ENCODE assay signal across 23 cellular contexts in genomic region chr15:67551207-67551743, GRCh38.
"Had no signal": no experiment of that assay in that cellular context is flagged by ENCODE, and none has a peak within 500 bp of the region (broad histone marks: within the 10 kb centered on the region; RNA-seq: fewer than 3 reads in every experiment).

No MANE protein-coding gene starts in this region.

- H3K27me3 ChIP-seq: brain microvascular endothelial cell, cardiac muscle cell, Peyer's patch, SJSA1 had no signal

- H3K4me1 ChIP-seq: SJSA1 had no signal

- H3K4me3 ChIP-seq: cardiac muscle cell, Peyer's patch, SJSA1 had no signal

- ATAC-seq: activated CD4-positive, CD25-positive, alpha-beta regulatory T cell treated with anti-CD3 and anti-CD28 coated beads, Interleukin-2, amount 50 U/mL, for 24 hours; activated CD8-positive, alpha-beta T cell treated with anti-CD3 and anti-CD28 coated beads for 36 hours; activated T-cell treated with anti-CD3 and anti-CD28 coated beads, Interleukin-2, amount 50 U/mL, for 72 hours had no signal

- H3K36me3 ChIP-seq: brain microvascular endothelial cell, cardiac muscle cell had no signal

- H3K9me3 Mint-ChIP-seq: activated CD8-positive, alpha-beta T cell treated with anti-CD3 and anti-CD28 coated beads for 36 hours; activated naive CD4-positive, alpha-beta T cell treated with anti-CD3 and anti-CD28 coated beads, Interleukin-2, amount 10 ng/mL, durations not matched to agents 7 days and 5 days; activated naive CD8-positive, alpha-beta T cell treated with anti-CD3 and anti-CD28 coated beads for 36 hours; activated T-cell treated with anti-CD3 and anti-CD28 coated beads, Interleukin-2, amount 50 U/mL, for 72 hours; activated T-helper 2 cell treated with anti-CD3 and anti-CD28 coated beads, Interferon-gamma antibody, Interleukin-2, Interleukin-4, amounts not matched to agents 10 μg/mL and 5 μg/mL and 100 μg/mL, durations not matched to agents 14 hours and 24 hours and 36 hours; T-helper 1 cell treated with Interleukin-12 subunit alpha and Interleukin-12 subunit beta and Interleukin-4 antibody, amounts not matched to agents 30 μg/mL and 1 μg/mL, for 36 hours had no signal

- DNase-seq: activated CD4-positive, alpha-beta T cell treated with anti-CD3 and anti-CD28 coated beads for 4 hours; activated CD8-positive, alpha-beta memory T cell treated with anti-CD3 and anti-CD28 coated beads, Interleukin-2, amount 50 U/mL, for 4 hours; activated CD8-positive, alpha-beta T cell treated with anti-CD3 and anti-CD28 coated beads for 36 hours; activated gamma-delta T cell treated with Interleukin-2 at 50 U/mL for 16 hours; activated naive CD4-positive, alpha-beta T cell treated with anti-CD3 and anti-CD28 coated beads, Interleukin-2, amount 10 ng/mL, durations not matched to agents 7 days and 5 days; activated naive CD8-positive, alpha-beta T cell treated with anti-CD3 and anti-CD28 coated beads for 36 hours; activated T-cell treated with anti-CD3 and anti-CD28 coated beads, Interleukin-2, amount 50 U/mL, for 72 hours; Kasumi-1; NCI-H1048; NCI-H146; NCI-H187 treated with DMSO at 0.1 percent for 48 hours; NCI-H2081 treated with DMSO at 0.1 percent for 48 hours; NCI-H446; NCI-H524; Peyer's patch; SHP77; WERI-Rb-1 had no signal

- H3K27ac ChIP-seq: brain microvascular endothelial cell, cardiac muscle cell, Peyer's patch, SJSA1, WERI-Rb-1 had no signal

- H3K4me3 Mint-ChIP-seq: activated CD8-positive, alpha-beta T cell treated with anti-CD3 and anti-CD28 coated beads for 36 hours; activated naive CD4-positive, alpha-beta T cell treated with anti-CD3 and anti-CD28 coated beads, Interleukin-2, amount 10 ng/mL, durations not matched to agents 7 days and 5 days; activated naive CD8-positive, alpha-beta T cell treated with anti-CD3 and anti-CD28 coated beads for 36 hours; activated T-cell treated with anti-CD3 and anti-CD28 coated beads, Interleukin-2, amount 50 U/mL, for 72 hours; T-helper 1 cell treated with Interleukin-12 subunit alpha and Interleukin-12 subunit beta and Interleukin-4 antibody, amounts not matched to agents 30 μg/mL and 1 μg/mL, for 36 hours had no signal

- H3K9me3 ChIP-seq: Peyer's patch, SJSA1 had no signal

- H3K27me3 Mint-ChIP-seq: activated CD8-positive, alpha-beta T cell treated with anti-CD3 and anti-CD28 coated beads for 36 hours; activated naive CD4-positive, alpha-beta T cell treated with anti-CD3 and anti-CD28 coated beads, Interleukin-2, amount 10 ng/mL, durations not matched to agents 7 days and 5 days; activated naive CD8-positive, alpha-beta T cell treated with anti-CD3 and anti-CD28 coated beads for 36 hours had no signal

- H3K27ac Mint-ChIP-seq: activated CD8-positive, alpha-beta T cell treated with anti-CD3 and anti-CD28 coated beads for 36 hours; activated naive CD4-positive, alpha-beta T cell treated with anti-CD3 and anti-CD28 coated beads, Interleukin-2, amount 10 ng/mL, durations not matched to agents 7 days and 5 days; activated naive CD8-positive, alpha-beta T cell treated with anti-CD3 and anti-CD28 coated beads for 36 hours; activated T-cell treated with anti-CD3 and anti-CD28 coated beads, Interleukin-2, amount 50 U/mL, for 72 hours; activated T-helper 2 cell treated with anti-CD3 and anti-CD28 coated beads, Interferon-gamma antibody, Interleukin-2, Interleukin-4, amounts not matched to agents 10 μg/mL and 5 μg/mL and 100 μg/mL, durations not matched to agents 14 hours and 24 hours and 36 hours; T-helper 1 cell treated with Interleukin-12 subunit alpha and Interleukin-12 subunit beta and Interleukin-4 antibody, amounts not matched to agents 30 μg/mL and 1 μg/mL, for 36 hours had no signal
